ENCODE assay signal across 21 cellular contexts in the genomic region with DNA sequence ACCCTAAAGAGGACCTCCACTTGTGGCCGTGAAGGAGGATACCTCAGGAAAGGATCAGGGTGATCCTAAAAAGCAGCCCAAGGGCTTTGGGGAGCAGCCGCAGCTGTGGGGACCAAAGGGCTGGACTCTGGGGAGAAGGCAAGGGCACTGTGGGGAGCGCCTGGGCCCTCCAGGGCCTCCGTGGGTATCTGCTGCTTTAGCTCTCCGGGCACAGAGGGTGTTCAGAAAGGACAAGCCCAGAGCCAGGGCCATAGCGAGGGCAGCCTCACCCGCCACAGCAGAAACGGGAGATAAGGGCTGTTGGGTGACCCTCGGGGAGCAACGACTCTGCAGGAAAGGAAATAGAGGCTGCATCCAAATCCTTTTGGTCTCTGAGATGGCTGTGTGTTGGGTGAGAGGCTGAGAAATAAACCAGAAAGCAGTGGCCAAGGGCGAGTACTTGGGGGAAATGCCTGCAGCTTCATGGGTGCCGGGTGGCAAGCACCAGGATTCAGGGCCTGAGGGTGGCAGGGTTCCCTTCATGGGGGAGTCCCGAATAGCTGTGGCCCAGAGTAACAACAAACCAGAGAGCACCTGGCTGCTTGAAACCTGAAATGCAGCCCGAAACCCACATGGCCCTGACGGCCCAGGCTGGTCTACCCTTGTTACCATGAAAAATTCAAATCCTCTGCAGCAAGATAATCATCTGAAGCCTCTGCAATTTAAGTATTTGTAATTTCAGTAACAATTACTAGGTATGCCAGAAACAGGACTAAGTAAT.
DNase-seq lines count a peak whose midpoint lies in the region; ATAC-seq and FAIRE-seq lines count a peak whose summit lies in the region.
"Had no signal": no experiment of that assay in that cellular context is flagged by ENCODE, and none has a peak within 500 bp of the region (broad histone marks: within the 10 kb centered on the region; RNA-seq: fewer than 3 reads in every experiment).

No MANE protein-coding gene starts in this region.

- peak overlapping the region; percentile 24 for H3K27ac Mint-ChIP-seq in activated naive CD8-positive, alpha-beta T cell treated with anti-CD3 and anti-CD28 coated beads, Interleukin-2, amount 10 ng/mL, durations not matched to agents 7 days and 5 days
- no peak overlapping the region for H3K27ac Mint-ChIP-seq in activated naive CD8-positive, alpha-beta T cell treated with anti-CD3 and anti-CD28 coated beads, Interleukin-2, amount 50 U/mL, for 24 hours
- H3K27ac Mint-ChIP-seq: activated T-helper 17 cell treated with anti-CD3 and anti-CD28 coated beads, Interleukin-2, amount 50 U/mL, for 72 hours; CD8-positive, alpha-beta T cell; nephron had no signal

- peaks cover 2% of the 10 kb centered on the region; the same call in 1 of the 2 replicates for H3K36me3 ChIP-seq in KOPT-K1 (ENCODE audit: insufficient read depth, low read length)

- no peak for DNase-seq in activated naive CD8-positive, alpha-beta T cell treated with anti-CD3 and anti-CD28 coated beads, Interleukin-2, amount 10 ng/mL, durations not matched to agents 7 days and 5 days
- DNase-seq in activated naive CD8-positive, alpha-beta T cell treated with anti-CD3 and anti-CD28 coated beads, Interleukin-2, amount 50 U/mL, for 24 hours: no peak
- DNase-seq in left lobe of liver (ENCODE audit: low spot score) (peak; percentile 24), ureter (ENCODE audit: low spot score) (peak; percentile 25), SIG-M5 treated with dmso at 0.1 percent for 504 hours (lab: John Stamatoyannopoulos, UW; ENCODE audit: unreplicated experiment) (no peak), frontal cortex (ENCODE audit: low spot score in 2 of 2) (no peak)
- DNase-seq: activated CD4-positive, alpha-beta T cell treated with anti-CD3 and anti-CD28 coated beads, Interleukin-2, amount 50 U/mL, for 48 hours; DMS53; foreskin fibroblast; hypothalamus; KBM-7; NCI-H1092; NCI-H2081 treated with DMSO at 0.1 percent for 48 hours; NCI-H510A; psoas muscle; stimulated activated CD4-positive, alpha-beta T cell treated with anti-CD3 and anti-CD28 coated beads, Interleukin-4, amount 100 ng/mL, for 4 hours had no signal

- peaks cover 3% of the 10 kb centered on the region for H3K36me3 Mint-ChIP-seq in activated naive CD8-positive, alpha-beta T cell treated with anti-CD3 and anti-CD28 coated beads, Interleukin-2, amount 10 ng/mL, durations not matched to agents 7 days and 5 days
- H3K36me3 Mint-ChIP-seq in activated naive CD8-positive, alpha-beta T cell treated with anti-CD3 and anti-CD28 coated beads, Interleukin-2, amount 50 U/mL, for 24 hours (ENCODE audit: low read depth): no peaks in the 10 kb centered on the region
- H3K36me3 Mint-ChIP-seq: CD8-positive, alpha-beta T cell had no signal

- H3K4me3 Mint-ChIP-seq in activated naive CD8-positive, alpha-beta T cell treated with anti-CD3 and anti-CD28 coated beads, Interleukin-2, amount 10 ng/mL, durations not matched to agents 7 days and 5 days: no peak overlapping the region
- H3K4me3 Mint-ChIP-seq in activated naive CD8-positive, alpha-beta T cell treated with anti-CD3 and anti-CD28 coated beads, Interleukin-2, amount 50 U/mL, for 24 hours: no peak overlapping the region
- H3K4me3 Mint-ChIP-seq: activated T-helper 17 cell treated with anti-CD3 and anti-CD28 coated beads, Interleukin-2, amount 50 U/mL, for 72 hours; CD8-positive, alpha-beta T cell; nephron had no signal

- H3K9me3 ChIP-seq in KOPT-K1 (ENCODE audit: insufficient read depth, low read length, poor library complexity, severe bottlenecking): peaks cover 16% of the 10 kb centered on the region
- H3K9me3 ChIP-seq: psoas muscle had no signal

- H3K27ac ChIP-seq in KOPT-K1 (ENCODE audit: low read depth, low read length, poor library complexity, severe bottlenecking): peak overlapping the region; percentile 100
- H3K27ac ChIP-seq: psoas muscle, RWPE1 had no signal

- peaks cover 4% of the 10 kb centered on the region for H3K4me1 Mint-ChIP-seq in activated naive CD8-positive, alpha-beta T cell treated with anti-CD3 and anti-CD28 coated beads, Interleukin-2, amount 10 ng/mL, durations not matched to agents 7 days and 5 days
- peaks cover 11% of the 10 kb centered on the region for H3K4me1 Mint-ChIP-seq in activated naive CD8-positive, alpha-beta T cell treated with anti-CD3 and anti-CD28 coated beads, Interleukin-2, amount 50 U/mL, for 24 hours
- H3K4me1 Mint-ChIP-seq: activated T-helper 17 cell treated with anti-CD3 and anti-CD28 coated beads, Interleukin-2, amount 50 U/mL, for 72 hours; nephron had no signal

- no peaks in the 10 kb centered on the region for H3K9me3 Mint-ChIP-seq in activated naive CD8-positive, alpha-beta T cell treated with anti-CD3 and anti-CD28 coated beads, Interleukin-2, amount 10 ng/mL, durations not matched to agents 7 days and 5 days
- peaks cover 6% of the 10 kb centered on the region for H3K9me3 Mint-ChIP-seq in activated naive CD8-positive, alpha-beta T cell treated with anti-CD3 and anti-CD28 coated beads, Interleukin-2, amount 50 U/mL, for 24 hours

- no peak for FAIRE-seq in frontal cortex (lab: Jason Lieb, UNC)

- POLR2A ChIA-PET in activated naive CD8-positive, alpha-beta T cell treated with anti-CD3 and anti-CD28 coated beads, Interleukin-2, amount 10 ng/mL, durations not matched to agents 7 days and 5 days (lab: Charles Lee): no interaction called here

- peaks cover 13% of the 10 kb centered on the region for H3K27me3 Mint-ChIP-seq in activated naive CD8-positive, alpha-beta T cell treated with anti-CD3 and anti-CD28 coated beads, Interleukin-2, amount 10 ng/mL, durations not matched to agents 7 days and 5 days
- peaks cover 6% of the 10 kb centered on the region for H3K27me3 Mint-ChIP-seq in activated naive CD8-positive, alpha-beta T cell treated with anti-CD3 and anti-CD28 coated beads, Interleukin-2, amount 50 U/mL, for 24 hours

- no peak for ATAC-seq in activated naive CD8-positive, alpha-beta T cell treated with anti-CD3 and anti-CD28 coated beads, Interleukin-2, amount 10 ng/mL, durations not matched to agents 7 days and 5 days (ENCODE audit: low read depth)
- no peak for ATAC-seq in activated naive CD8-positive, alpha-beta T cell treated with anti-CD3 and anti-CD28 coated beads, Interleukin-2, amount 50 U/mL, for 24 hours
- no peak for ATAC-seq in left lobe of liver
- ATAC-seq: activated T-helper 17 cell treated with anti-CD3 and anti-CD28 coated beads, Interleukin-2, amount 50 U/mL, for 72 hours; CD8-positive, alpha-beta T cell; psoas muscle had no signal

Comparison
In these comparisons a context has a peak if more than half of its experiments do, and no peak if none do; other contexts are left out.
1. DNase-seq: peak in left lobe of liver (single experiment) and ureter (single experiment); none in activated naive CD8-positive, alpha-beta T cell treated with anti-CD3 and anti-CD28 coated beads, Interleukin-2, amount 10 ng/mL, durations not matched to agents 7 days and 5 days (single experiment), activated naive CD8-positive, alpha-beta T cell treated with anti-CD3 and anti-CD28 coated beads, Interleukin-2, amount 50 U/mL, for 24 hours (single experiment), SIG-M5 treated with dmso at 0.1 percent for 504 hours (single experiment) and frontal cortex (0 of 2).